Comparison of ENCODE assay signal across 16 cellular contexts in the genomic region with DNA sequence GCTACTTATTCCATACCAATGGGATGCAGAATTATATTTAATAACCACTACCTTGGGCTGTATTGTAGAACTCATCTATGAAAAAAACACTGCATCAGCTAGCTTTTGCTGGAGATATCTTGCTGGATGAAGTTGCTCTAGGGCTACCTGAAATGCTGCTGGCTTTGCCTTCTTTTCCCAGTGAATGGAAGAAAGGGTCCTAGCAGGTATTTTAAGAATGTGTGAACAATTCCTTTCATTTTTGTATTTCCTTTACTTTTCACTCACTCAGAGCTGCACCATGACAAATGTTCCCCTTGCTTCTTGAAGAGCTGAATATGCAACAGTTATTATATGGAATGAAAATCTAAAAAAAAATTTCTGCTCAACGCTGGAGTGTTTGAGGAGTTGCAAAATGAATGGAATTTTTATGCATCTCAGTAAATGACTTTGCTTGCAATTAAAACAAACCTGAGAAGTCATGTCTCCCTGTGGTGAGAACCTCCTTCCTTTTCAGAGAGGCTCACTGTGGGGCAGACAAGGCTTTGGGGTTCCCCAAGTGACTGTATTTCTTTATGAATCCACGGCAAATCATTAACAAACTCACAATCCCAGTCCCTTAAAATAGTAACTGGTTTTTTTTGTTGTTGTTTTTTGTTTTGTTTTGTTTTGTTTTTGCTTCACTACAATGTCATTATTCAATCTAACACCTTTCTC.
DNase-seq lines count a peak whose midpoint lies in the region; ATAC-seq lines count a peak whose summit lies in the region.
"Had no signal": no experiment of that assay in that cellular context is flagged by ENCODE, and none has a peak within 500 bp of the region (broad histone marks: within the 10 kb centered on the region; RNA-seq: fewer than 3 reads in every experiment).

No MANE protein-coding gene starts in this region.

- H3K4me3 Mint-ChIP-seq in activated naive CD4-positive, alpha-beta T cell treated with anti-CD3 and anti-CD28 coated beads, Interleukin-2, amount 10 ng/mL, durations not matched to agents 7 days and 5 days, result no peak overlapping the region
- H3K4me3 Mint-ChIP-seq: B cell; CD4-positive, alpha-beta T cell had no signal

- H3K36me3 ChIP-seq in ectodermal cell (ENCODE audit: control insufficient read depth, insufficient read depth, low read length), result no peaks in the 10 kb centered on the region
- H3K36me3 ChIP-seq in mesendoderm (ENCODE audit: control insufficient read depth, insufficient read depth, low read length), result no peaks in the 10 kb centered on the region

- H3K79me2 ChIP-seq in mesendoderm (ENCODE audit: control insufficient read depth, insufficient read depth, low read length), result no peaks in the 10 kb centered on the region

- H3K27me3 ChIP-seq in ectodermal cell (ENCODE audit: control insufficient read depth, insufficient read depth, low read length, poor library complexity, severe bottlenecking) (no peaks in the 10 kb centered on the region), mesendoderm (ENCODE audit: insufficient read depth, low read length, poor library complexity) (no peaks in the 10 kb centered on the region)

- H2AK5ac ChIP-seq in mesendoderm (ENCODE audit: low read length), result no peak overlapping the region

- H2BK120ac ChIP-seq in mesendoderm (ENCODE audit: low read depth, low read length), result no peak overlapping the region

- 25 to 52% methylated on average over 1 of the region's 2 CpGs for WGBS in ectodermal cell, 2 experiments
- WGBS in mesendoderm (ENCODE audit: extremely low coverage, insufficient coverage, low lambda C conversion rate), result no CpG with 5 or more reads among the region's 2 CpGs

- H3K9ac ChIP-seq in mesendoderm (ENCODE audit: low read length), result no peak overlapping the region

- CTCF ChIA-PET in activated naive CD4-positive, alpha-beta T cell treated with anti-CD3 and anti-CD28 coated beads, Interleukin-2, amount 10 ng/mL, durations not matched to agents 7 days and 5 days (lab: Charles Lee), result no interaction called here

- no peaks in the 10 kb centered on the region for H3K4me1 Mint-ChIP-seq in activated naive CD4-positive, alpha-beta T cell treated with anti-CD3 and anti-CD28 coated beads, Interleukin-2, amount 10 ng/mL, durations not matched to agents 7 days and 5 days
- H3K4me1 Mint-ChIP-seq: B cell had no signal

- no peak overlapping the region for H3K4me3 ChIP-seq in ectodermal cell (ENCODE audit: insufficient read depth, low read depth, low read length)
- no peak overlapping the region for H3K4me3 ChIP-seq in mesendoderm (ENCODE audit: low read length)

- H4K8ac ChIP-seq in mesendoderm (ENCODE audit: low read depth, low read length), result no peak overlapping the region

- ATAC-seq in GM18907 (IDR thresholded peaks at IDR 0.05; ENCODE audit: unreplicated experiment), result peak; percentile 48
- ATAC-seq in HG02938 (IDR thresholded peaks at IDR 0.05; ENCODE audit: unreplicated experiment), result peak; percentile 51
- ATAC-seq: HCT116, HepG2 had no signal

- H2BK5ac ChIP-seq in mesendoderm (ENCODE audit: low read length), result no peak overlapping the region

- H2BK15ac ChIP-seq in mesendoderm (replicated peaks; ENCODE audit: low read depth), result no peak overlapping the region

- DNase-seq in mesendoderm (peak; percentile 86), A172 (ENCODE audit: low spot score) (no peak), mucosa of gallbladder (ENCODE audit: low spot score) (no peak)
- no peak for DNase-seq in activated naive CD4-positive, alpha-beta T cell treated with anti-CD3 and anti-CD28 coated beads, Interleukin-2, amount 10 ng/mL, durations not matched to agents 7 days and 5 days
- DNase-seq: C1 segment of cervical spinal cord; CD4-positive, alpha-beta T cell; DMS153; DMS79 treated with DMSO at 0.1 percent for 48 hours; EL; GOT3 had no signal

- H3K79me1 ChIP-seq in mesendoderm (ENCODE audit: low read length), result no peaks in the 10 kb centered on the region

- H3K4me1 ChIP-seq in ectodermal cell (ENCODE audit: control insufficient read depth, insufficient read depth, low read length) (no peaks in the 10 kb centered on the region), mesendoderm (ENCODE audit: control insufficient read depth, low read depth, low read length) (peaks cover 4% of the 10 kb centered on the region)

- H3K36me3 Mint-ChIP-seq in activated naive CD4-positive, alpha-beta T cell treated with anti-CD3 and anti-CD28 coated beads, Interleukin-2, amount 10 ng/mL, durations not matched to agents 7 days and 5 days, result no peaks in the 10 kb centered on the region

- H3K4me2 ChIP-seq in mesendoderm (ENCODE audit: low read length), result no peak overlapping the region

- no peaks in the 10 kb centered on the region for H3K9me3 ChIP-seq in ectodermal cell (ENCODE audit: control insufficient read depth, low read length)

- H3K27ac ChIP-seq in ectodermal cell (ENCODE audit: insufficient read depth, low read depth, low read length, poor library complexity, severe bottlenecking) (peak overlapping the region; percentile 8), mesendoderm (ENCODE audit: low read depth, low read length) (peak overlapping the region; percentile 72)

- H3K18ac ChIP-seq in mesendoderm (ENCODE audit: low read length), result no peak overlapping the region

- H3K56ac ChIP-seq in mesendoderm (ENCODE audit: low read length), result no peak overlapping the region

- H3K9me3 Mint-ChIP-seq in activated naive CD4-positive, alpha-beta T cell treated with anti-CD3 and anti-CD28 coated beads, Interleukin-2, amount 10 ng/mL, durations not matched to agents 7 days and 5 days, result no peaks in the 10 kb centered on the region
- H3K9me3 Mint-ChIP-seq: CD4-positive, alpha-beta T cell had no signal

- H3K27ac Mint-ChIP-seq in activated naive CD4-positive, alpha-beta T cell treated with anti-CD3 and anti-CD28 coated beads, Interleukin-2, amount 10 ng/mL, durations not matched to agents 7 days and 5 days, result no peak overlapping the region
- H3K27ac Mint-ChIP-seq: B cell; CD4-positive, alpha-beta T cell had no signal

- no peak overlapping the region for H3K23ac ChIP-seq in mesendoderm (ENCODE audit: low read length)

- no peak overlapping the region for H4K5ac ChIP-seq in mesendoderm (ENCODE audit: low read length)

- no peaks in the 10 kb centered on the region for H3K27me3 Mint-ChIP-seq in activated naive CD4-positive, alpha-beta T cell treated with anti-CD3 and anti-CD28 coated beads, Interleukin-2, amount 10 ng/mL, durations not matched to agents 7 days and 5 days
- H3K27me3 Mint-ChIP-seq: B cell; CD4-positive, alpha-beta T cell had no signal

- H3K4ac ChIP-seq in mesendoderm (ENCODE audit: low read depth, low read length), result no peak overlapping the region
